ENCODE assay signal across 1 cellular context in the genomic region with DNA sequence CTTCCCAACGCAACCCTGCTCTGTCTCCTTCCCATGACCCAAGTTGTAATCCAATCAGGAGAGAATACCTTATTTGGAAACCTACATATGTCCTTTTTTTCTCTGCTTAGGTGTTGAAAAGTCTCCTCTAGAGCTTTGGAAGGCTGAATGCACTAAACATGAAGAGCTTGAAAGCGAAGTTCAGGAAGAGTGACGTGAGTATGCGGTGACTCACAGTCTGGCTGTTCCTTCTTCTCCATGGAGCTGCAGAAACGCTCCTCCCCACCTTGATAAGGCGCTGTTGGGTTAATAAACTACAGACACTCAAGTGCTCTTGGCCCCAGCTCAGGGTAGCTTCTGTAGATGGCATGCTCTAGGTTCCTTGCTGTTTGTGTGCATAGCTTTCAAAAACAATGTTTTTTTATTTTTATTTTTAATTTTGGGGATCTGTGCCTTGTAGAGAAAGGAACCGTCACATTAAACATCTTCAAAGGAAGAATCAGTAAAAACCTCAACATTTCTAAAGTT.
A peak's percentile ranks its signal among the peaks of the same experiment; 100 is the strongest.
TF ChIP-seq lines count a peak whose summit lies in the region.

No MANE protein-coding gene starts in this region.

TF ChIP-seq in K562, 482 proteins besides CTCF, POLR2A, EP300 and RAD21 (continued from another document and continues in another):
- TF ChIP-seq, protein P1, sequence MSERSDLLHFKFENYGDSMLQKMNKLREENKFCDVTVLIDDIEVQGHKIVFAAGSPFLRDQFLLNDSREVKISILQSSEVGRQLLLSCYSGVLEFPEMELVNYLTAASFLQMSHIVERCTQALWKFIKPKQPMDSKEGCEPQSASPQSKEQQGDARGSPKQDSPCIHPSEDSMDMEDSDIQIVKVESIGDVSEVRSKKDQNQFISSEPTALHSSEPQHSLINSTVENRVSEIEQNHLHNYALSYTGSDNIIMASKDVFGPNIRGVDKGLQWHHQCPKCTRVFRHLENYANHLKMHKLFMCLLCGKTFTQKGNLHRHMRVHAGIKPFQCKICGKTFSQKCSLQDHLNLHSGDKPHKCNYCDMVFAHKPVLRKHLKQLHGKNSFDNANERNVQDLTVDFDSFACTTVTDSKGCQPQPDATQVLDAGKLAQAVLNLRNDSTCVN (CRISPR knock-in tag; IDR thresholded peaks at IDR 0.05) = no peak
- no peak for TF ChIP-seq HDAC1 (IDR thresholded peaks at IDR 0.05)
- TF ChIP-seq NCOR1 (IDR thresholded peaks at IDR 0.05) = no peak
- no peak for TF ChIP-seq CBFA2T3 (IDR thresholded peaks at IDR 0.05)
- no peak for TF ChIP-seq SETDB1 (IDR thresholded peaks at IDR 0.05; ENCODE audit: low read length)
- TF ChIP-seq ZNF224 (CRISPR knock-in tag; IDR thresholded peaks at IDR 0.05) = no peak
- no peak for TF ChIP-seq HDAC8 (tag; IDR thresholded peaks at IDR 0.05)
- no peak for TF ChIP-seq ZNF583 (CRISPR knock-in tag; IDR thresholded peaks at IDR 0.05)
- no peak for TF ChIP-seq ZNF41 (CRISPR knock-in tag; conservative IDR thresholded peaks at IDR 0.05)
- no peak for TF ChIP-seq CEBPB (tag; IDR thresholded peaks at IDR 0.05)
- TF ChIP-seq, protein P2, sequence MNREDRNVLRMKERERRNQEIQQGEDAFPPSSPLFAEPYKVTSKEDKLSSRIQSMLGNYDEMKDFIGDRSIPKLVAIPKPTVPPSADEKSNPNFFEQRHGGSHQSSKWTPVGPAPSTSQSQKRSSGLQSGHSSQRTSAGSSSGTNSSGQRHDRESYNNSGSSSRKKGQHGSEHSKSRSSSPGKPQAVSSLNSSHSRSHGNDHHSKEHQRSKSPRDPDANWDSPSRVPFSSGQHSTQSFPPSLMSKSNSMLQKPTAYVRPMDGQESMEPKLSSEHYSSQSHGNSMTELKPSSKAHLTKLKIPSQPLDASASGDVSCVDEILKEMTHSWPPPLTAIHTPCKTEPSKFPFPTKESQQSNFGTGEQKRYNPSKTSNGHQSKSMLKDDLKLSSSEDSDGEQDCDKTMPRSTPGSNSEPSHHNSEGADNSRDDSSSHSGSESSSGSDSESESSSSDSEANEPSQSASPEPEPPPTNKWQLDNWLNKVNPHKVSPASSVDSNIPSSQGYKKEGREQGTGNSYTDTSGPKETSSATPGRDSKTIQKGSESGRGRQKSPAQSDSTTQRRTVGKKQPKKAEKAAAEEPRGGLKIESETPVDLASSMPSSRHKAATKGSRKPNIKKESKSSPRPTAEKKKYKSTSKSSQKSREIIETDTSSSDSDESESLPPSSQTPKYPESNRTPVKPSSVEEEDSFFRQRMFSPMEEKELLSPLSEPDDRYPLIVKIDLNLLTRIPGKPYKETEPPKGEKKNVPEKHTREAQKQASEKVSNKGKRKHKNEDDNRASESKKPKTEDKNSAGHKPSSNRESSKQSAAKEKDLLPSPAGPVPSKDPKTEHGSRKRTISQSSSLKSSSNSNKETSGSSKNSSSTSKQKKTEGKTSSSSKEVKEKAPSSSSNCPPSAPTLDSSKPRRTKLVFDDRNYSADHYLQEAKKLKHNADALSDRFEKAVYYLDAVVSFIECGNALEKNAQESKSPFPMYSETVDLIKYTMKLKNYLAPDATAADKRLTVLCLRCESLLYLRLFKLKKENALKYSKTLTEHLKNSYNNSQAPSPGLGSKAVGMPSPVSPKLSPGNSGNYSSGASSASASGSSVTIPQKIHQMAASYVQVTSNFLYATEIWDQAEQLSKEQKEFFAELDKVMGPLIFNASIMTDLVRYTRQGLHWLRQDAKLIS (CRISPR knock-in tag; IDR thresholded peaks at IDR 0.05) = no peak
- no peak for TF ChIP-seq PML (IDR thresholded peaks at IDR 0.05; ENCODE audit: low read length)
- TF ChIP-seq, protein P3, sequence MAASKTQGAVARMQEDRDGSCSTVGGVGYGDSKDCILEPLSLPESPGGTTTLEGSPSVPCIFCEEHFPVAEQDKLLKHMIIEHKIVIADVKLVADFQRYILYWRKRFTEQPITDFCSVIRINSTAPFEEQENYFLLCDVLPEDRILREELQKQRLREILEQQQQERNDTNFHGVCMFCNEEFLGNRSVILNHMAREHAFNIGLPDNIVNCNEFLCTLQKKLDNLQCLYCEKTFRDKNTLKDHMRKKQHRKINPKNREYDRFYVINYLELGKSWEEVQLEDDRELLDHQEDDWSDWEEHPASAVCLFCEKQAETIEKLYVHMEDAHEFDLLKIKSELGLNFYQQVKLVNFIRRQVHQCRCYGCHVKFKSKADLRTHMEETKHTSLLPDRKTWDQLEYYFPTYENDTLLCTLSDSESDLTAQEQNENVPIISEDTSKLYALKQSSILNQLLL (CRISPR knock-in tag; IDR thresholded peaks at IDR 0.05; ENCODE audit: borderline replicate concordance) = no peak
- TF ChIP-seq, protein P4, sequence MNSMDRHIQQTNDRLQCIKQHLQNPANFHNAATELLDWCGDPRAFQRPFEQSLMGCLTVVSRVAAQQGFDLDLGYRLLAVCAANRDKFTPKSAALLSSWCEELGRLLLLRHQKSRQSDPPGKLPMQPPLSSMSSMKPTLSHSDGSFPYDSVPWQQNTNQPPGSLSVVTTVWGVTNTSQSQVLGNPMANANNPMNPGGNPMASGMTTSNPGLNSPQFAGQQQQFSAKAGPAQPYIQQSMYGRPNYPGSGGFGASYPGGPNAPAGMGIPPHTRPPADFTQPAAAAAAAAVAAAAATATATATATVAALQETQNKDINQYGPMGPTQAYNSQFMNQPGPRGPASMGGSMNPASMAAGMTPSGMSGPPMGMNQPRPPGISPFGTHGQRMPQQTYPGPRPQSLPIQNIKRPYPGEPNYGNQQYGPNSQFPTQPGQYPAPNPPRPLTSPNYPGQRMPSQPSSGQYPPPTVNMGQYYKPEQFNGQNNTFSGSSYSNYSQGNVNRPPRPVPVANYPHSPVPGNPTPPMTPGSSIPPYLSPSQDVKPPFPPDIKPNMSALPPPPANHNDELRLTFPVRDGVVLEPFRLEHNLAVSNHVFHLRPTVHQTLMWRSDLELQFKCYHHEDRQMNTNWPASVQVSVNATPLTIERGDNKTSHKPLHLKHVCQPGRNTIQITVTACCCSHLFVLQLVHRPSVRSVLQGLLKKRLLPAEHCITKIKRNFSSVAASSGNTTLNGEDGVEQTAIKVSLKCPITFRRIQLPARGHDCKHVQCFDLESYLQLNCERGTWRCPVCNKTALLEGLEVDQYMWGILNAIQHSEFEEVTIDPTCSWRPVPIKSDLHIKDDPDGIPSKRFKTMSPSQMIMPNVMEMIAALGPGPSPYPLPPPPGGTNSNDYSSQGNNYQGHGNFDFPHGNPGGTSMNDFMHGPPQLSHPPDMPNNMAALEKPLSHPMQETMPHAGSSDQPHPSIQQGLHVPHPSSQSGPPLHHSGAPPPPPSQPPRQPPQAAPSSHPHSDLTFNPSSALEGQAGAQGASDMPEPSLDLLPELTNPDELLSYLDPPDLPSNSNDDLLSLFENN (IDR thresholded peaks at IDR 0.05; ENCODE audit: low read depth in 2 of 2, low read length in 2 of 2) = 0 out of 4 replicates have a peak, but pooled peaks of 1 of the 2 experiments have one; percentile 29
- peak in 1 of 3 experiments; percentile 48 for TF ChIP-seq YY1 (IDR thresholded peaks at IDR 0.05; ENCODE audit: borderline replicate concordance in 1 of 3, control insufficient read depth in 1 of 3, extremely low read depth in 1 of 3, insufficient read depth in 3 of 3, insufficient read length in 1 of 3, insufficient replicate concordance in 2 of 3, low read depth in 1 of 3, low read length in 2 of 3)
- TF ChIP-seq, protein P5, sequence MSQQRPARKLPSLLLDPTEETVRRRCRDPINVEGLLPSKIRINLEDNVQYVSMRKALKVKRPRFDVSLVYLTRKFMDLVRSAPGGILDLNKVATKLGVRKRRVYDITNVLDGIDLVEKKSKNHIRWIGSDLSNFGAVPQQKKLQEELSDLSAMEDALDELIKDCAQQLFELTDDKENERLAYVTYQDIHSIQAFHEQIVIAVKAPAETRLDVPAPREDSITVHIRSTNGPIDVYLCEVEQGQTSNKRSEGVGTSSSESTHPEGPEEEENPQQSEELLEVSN (IDR thresholded peaks at IDR 0.05; ENCODE audit: borderline replicate concordance in 1 of 2, extremely low read depth in 1 of 2, insufficient read depth in 1 of 2, insufficient read length in 1 of 2, low read depth in 1 of 2, low read length in 1 of 2, poor library complexity in 1 of 2, severe bottlenecking in 1 of 2) = no peak
- TF ChIP-seq MCM7 (IDR thresholded peaks at IDR 0.05) = no peak
- TF ChIP-seq, protein P6, sequence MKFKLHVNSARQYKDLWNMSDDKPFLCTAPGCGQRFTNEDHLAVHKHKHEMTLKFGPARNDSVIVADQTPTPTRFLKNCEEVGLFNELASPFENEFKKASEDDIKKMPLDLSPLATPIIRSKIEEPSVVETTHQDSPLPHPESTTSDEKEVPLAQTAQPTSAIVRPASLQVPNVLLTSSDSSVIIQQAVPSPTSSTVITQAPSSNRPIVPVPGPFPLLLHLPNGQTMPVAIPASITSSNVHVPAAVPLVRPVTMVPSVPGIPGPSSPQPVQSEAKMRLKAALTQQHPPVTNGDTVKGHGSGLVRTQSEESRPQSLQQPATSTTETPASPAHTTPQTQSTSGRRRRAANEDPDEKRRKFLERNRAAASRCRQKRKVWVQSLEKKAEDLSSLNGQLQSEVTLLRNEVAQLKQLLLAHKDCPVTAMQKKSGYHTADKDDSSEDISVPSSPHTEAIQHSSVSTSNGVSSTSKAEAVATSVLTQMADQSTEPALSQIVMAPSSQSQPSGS (CRISPR knock-in tag; IDR thresholded peaks at IDR 0.05) = no peak
- TF ChIP-seq, protein P7, sequence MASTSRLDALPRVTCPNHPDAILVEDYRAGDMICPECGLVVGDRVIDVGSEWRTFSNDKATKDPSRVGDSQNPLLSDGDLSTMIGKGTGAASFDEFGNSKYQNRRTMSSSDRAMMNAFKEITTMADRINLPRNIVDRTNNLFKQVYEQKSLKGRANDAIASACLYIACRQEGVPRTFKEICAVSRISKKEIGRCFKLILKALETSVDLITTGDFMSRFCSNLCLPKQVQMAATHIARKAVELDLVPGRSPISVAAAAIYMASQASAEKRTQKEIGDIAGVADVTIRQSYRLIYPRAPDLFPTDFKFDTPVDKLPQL (IDR thresholded peaks at IDR 0.05; ENCODE audit: extremely low read depth, insufficient read length) = no peak
- no peak for TF ChIP-seq SMAD3 (CRISPR knock-in tag; conservative IDR thresholded peaks at IDR 0.05)
- no peak for TF ChIP-seq THRAP3 (IDR thresholded peaks at IDR 0.05; ENCODE audit: borderline replicate concordance)
- no peak for TF ChIP-seq EWSR1 (IDR thresholded peaks at IDR 0.05; ENCODE audit: borderline replicate concordance, low read depth, partially characterized antibody)
- no peak for TF ChIP-seq MEF2A (IDR thresholded peaks at IDR 0.05; ENCODE audit: control insufficient read depth, low read depth, low read length)
- no peak for TF ChIP-seq ZC3H8 (IDR thresholded peaks at IDR 0.05)
- peak; percentile 61 for TF ChIP-seq SMARCC2 (IDR thresholded peaks at IDR 0.05; ENCODE audit: low read depth)
- TF ChIP-seq, protein P8, sequence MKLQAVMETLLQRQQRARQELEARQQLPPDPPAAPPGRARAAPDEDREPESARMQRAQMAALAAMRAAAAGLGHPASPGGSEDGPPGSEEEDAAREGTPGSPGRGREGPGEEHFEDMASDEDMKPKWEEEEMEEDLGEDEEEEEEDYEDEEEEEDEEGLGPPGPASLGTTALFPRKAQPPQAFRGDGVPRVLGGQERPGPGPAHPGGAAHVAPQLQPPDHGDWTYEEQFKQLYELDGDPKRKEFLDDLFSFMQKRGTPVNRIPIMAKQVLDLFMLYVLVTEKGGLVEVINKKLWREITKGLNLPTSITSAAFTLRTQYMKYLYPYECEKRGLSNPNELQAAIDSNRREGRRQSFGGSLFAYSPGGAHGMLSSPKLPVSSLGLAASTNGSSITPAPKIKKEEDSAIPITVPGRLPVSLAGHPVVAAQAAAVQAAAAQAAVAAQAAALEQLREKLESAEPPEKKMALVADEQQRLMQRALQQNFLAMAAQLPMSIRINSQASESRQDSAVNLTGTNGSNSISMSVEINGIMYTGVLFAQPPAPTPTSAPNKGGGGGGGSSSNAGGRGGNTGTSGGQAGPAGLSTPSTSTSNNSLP (IDR thresholded peaks at IDR 0.05; ENCODE audit: borderline replicate concordance, low read depth, low read length) = peak; percentile 91
- TF ChIP-seq ZNF830 (CRISPR knock-in tag; IDR thresholded peaks at IDR 0.05) = no peak
- no peak for TF ChIP-seq ZNF217 (CRISPR knock-in tag; IDR thresholded peaks at IDR 0.05)
- no peak for TF ChIP-seq SUPT5H (IDR thresholded peaks at IDR 0.05)
- TF ChIP-seq ZNF197 (CRISPR knock-in tag; IDR thresholded peaks at IDR 0.05; ENCODE audit: low read depth) = no peak
- TF ChIP-seq SNRNP70 (optimal IDR thresholded peaks at IDR 0.05; ENCODE audit: low read depth, low read length) = no peak
- TF ChIP-seq MECOM (CRISPR knock-in tag; IDR thresholded peaks at IDR 0.05) = no peak
- TF ChIP-seq RB1 (IDR thresholded peaks at IDR 0.05; ENCODE audit: low read depth) = no peak
- TF ChIP-seq ARID1B (IDR thresholded peaks at IDR 0.05) = peak; percentile 70
- TF ChIP-seq, protein P9, sequence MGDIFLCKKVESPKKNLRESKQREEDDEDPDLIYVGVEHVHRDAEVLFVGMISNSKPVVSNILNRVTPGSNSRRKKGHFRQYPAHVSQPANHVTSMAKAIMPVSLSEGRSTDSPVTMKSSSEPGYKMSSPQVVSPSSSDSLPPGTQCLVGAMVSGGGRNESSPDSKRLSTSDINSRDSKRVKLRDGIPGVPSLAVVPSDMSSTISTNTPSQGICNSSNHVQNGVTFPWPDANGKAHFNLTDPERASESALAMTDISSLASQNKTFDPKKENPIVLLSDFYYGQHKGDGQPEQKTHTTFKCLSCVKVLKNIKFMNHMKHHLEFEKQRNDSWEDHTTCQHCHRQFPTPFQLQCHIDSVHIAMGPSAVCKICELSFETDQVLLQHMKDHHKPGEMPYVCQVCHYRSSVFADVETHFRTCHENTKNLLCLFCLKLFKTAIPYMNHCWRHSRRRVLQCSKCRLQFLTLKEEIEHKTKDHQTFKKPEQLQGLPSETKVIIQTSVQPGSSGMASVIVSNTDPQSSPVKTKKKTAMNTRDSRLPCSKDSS (IDR thresholded peaks at IDR 0.05; ENCODE audit: low read depth, partially characterized antibody) = no peak
- 0 out of 4 replicates have a peak, but pooled peaks of 1 of the 2 experiments have one; percentile 32 for TF ChIP-seq TBL1XR1 (IDR thresholded peaks at IDR 0.05; ENCODE audit: low read length in 2 of 2)
- TF ChIP-seq ATF7 (IDR thresholded peaks at IDR 0.05) = peak; percentile 85
- TF ChIP-seq RNF2 (IDR thresholded peaks at IDR 0.05) = 0 out of 2 replicates have a peak, but pooled peaks have one; percentile 65
- TF ChIP-seq, protein P10, sequence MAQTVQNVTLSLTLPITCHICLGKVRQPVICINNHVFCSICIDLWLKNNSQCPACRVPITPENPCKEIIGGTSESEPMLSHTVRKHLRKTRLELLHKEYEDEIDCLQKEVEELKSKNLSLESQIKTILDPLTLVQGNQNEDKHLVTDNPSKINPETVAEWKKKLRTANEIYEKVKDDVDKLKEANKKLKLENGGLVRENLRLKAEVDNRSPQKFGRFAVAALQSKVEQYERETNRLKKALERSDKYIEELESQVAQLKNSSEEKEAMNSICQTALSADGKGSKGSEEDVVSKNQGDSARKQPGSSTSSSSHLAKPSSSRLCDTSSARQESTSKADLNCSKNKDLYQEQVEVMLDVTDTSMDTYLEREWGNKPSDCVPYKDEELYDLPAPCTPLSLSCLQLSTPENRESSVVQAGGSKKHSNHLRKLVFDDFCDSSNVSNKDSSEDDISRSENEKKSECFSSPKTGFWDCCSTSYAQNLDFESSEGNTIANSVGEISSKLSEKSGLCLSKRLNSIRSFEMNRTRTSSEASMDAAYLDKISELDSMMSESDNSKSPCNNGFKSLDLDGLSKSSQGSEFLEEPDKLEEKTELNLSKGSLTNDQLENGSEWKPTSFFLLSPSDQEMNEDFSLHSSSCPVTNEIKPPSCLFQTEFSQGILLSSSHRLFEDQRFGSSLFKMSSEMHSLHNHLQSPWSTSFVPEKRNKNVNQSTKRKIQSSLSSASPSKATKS (CRISPR knock-in tag; IDR thresholded peaks at IDR 0.05) = no peak
- no peak for TF ChIP-seq MED1 (CRISPR knock-in tag; IDR thresholded peaks at IDR 0.05; ENCODE audit: borderline replicate concordance)
- TF ChIP-seq FOXA3 (CRISPR knock-in tag; conservative IDR thresholded peaks at IDR 0.05 in 1 of 2, IDR thresholded peaks at IDR 0.05 in 1 of 2) = no peak
- TF ChIP-seq FOSL1 (tag; conservative IDR thresholded peaks at IDR 0.05) = peak; percentile 95
- no peak for TF ChIP-seq ZNF586 (CRISPR knock-in tag; conservative IDR thresholded peaks at IDR 0.05)
- no peak for TF ChIP-seq ASH1L (IDR thresholded peaks at IDR 0.05; ENCODE audit: borderline replicate concordance, low read depth, partially characterized antibody)
